Comparison of ENCODE assay signal across 1 cellular context in genomic region chr12:116196752-116197718, GRCh38.
TF ChIP-seq lines count a peak whose summit lies in the region.

No MANE protein-coding gene starts in this region.

TF ChIP-seq in K562, 482 proteins besides CTCF, POLR2A, EP300 and RAD21 (continued from another document):
- TF ChIP-seq MLLT1 (IDR thresholded peaks at IDR 0.05) (peak; percentile 70 to 73; a peak in 3 of 4 replicates), ZNF76 (CRISPR knock-in tag; IDR thresholded peaks at IDR 0.05; ENCODE audit: borderline replicate concordance) (no peak), GTF2F1 (IDR thresholded peaks at IDR 0.05; ENCODE audit: low read depth, low read length) (no peak), NONO (IDR thresholded peaks at IDR 0.05; ENCODE audit: low read depth in 2 of 2, low read length in 1 of 2) (peak in 1 of 2 experiments; percentile 89; a peak in 1 of 4 replicates), COPS2 (conservative IDR thresholded peaks at IDR 0.05) (no peak), TAF9B (IDR thresholded peaks at IDR 0.05; ENCODE audit: partially characterized antibody) (peak; percentile 73), ZNF197 (CRISPR knock-in tag; IDR thresholded peaks at IDR 0.05; ENCODE audit: low read depth) (0 out of 2 replicates have a peak, but pooled peaks have one; percentile 75), REST (CRISPR knock-in tag; IDR thresholded peaks at IDR 0.05; ENCODE audit: low read depth) (no peak), MAFK (IDR thresholded peaks at IDR 0.05; ENCODE audit: low read length) (peak; percentile 30; the same call in 1 of the 2 replicates), NBN (IDR thresholded peaks at IDR 0.05; ENCODE audit: low read depth) (peak; percentile 98), TCF7L2 (IDR thresholded peaks at IDR 0.05; ENCODE audit: low read depth, low read length) (no peak; the same call in 1 of the 2 replicates), SRSF7 (optimal IDR thresholded peaks at IDR 0.05; ENCODE audit: low read depth, low read length) (no peak), MBD2 (IDR thresholded peaks at IDR 0.05; ENCODE audit: borderline replicate concordance, low read depth) (peak; percentile 75), GTF3C2 (IDR thresholded peaks at IDR 0.05; ENCODE audit: borderline replicate concordance, extremely low read depth, insufficient read length) (no peak), RUNX1 (IDR thresholded peaks at IDR 0.05; ENCODE audit: low read depth) (peak; percentile 89; the same call in 1 of the 2 replicates), PBX2 (CRISPR knock-in tag; IDR thresholded peaks at IDR 0.05; ENCODE audit: low read depth) (no peak), PBX2 (tag; conservative IDR thresholded peaks at IDR 0.05; ENCODE audit: low read depth) (peak; percentile 92), ZBTB8A (IDR thresholded peaks at IDR 0.05; ENCODE audit: partially characterized antibody) (no peak), ZNF398 (CRISPR knock-in tag; IDR thresholded peaks at IDR 0.05) (no peak), LEF1 (IDR thresholded peaks at IDR 0.05) (peak; percentile 89), CBFB (CRISPR knock-in tag; IDR thresholded peaks at IDR 0.05) (no peak), ZNF436 (CRISPR knock-in tag; IDR thresholded peaks at IDR 0.05) (no peak), KDM1A (IDR thresholded peaks at IDR 0.05) (peak; percentile 97 to 99), MCM7 (IDR thresholded peaks at IDR 0.05) (no peak), ZBTB9 (CRISPR knock-in tag; IDR thresholded peaks at IDR 0.05) (0 out of 2 replicates have a peak, but pooled peaks have one; percentile 31), TEAD2 (tag; IDR thresholded peaks at IDR 0.05) (no peak), ZNF41 (CRISPR knock-in tag; conservative IDR thresholded peaks at IDR 0.05) (no peak), PCBP2 (IDR thresholded peaks at IDR 0.05; ENCODE audit: low read depth, low read length, poor library complexity, severe bottlenecking) (no peak), EGR1 (conservative IDR thresholded peaks at IDR 0.05) (peak; percentile 57), ZNF3 (CRISPR knock-in tag; IDR thresholded peaks at IDR 0.05) (peak; percentile 98), NFE2 (IDR thresholded peaks at IDR 0.05; ENCODE audit: low read depth) (no peak), HEY1 (CRISPR knock-in tag; IDR thresholded peaks at IDR 0.05; ENCODE audit: borderline replicate concordance) (0 out of 2 replicates have a peak, but pooled peaks have one; percentile 45), RNF2 (IDR thresholded peaks at IDR 0.05) (peak; percentile 88), ARID1B (IDR thresholded peaks at IDR 0.05) (peak; percentile 100), ATF1 (CRISPR knock-in tag; IDR thresholded peaks at IDR 0.05) (no peak), ATF1 (tag; IDR thresholded peaks at IDR 0.05) (peak; percentile 69), KHSRP (IDR thresholded peaks at IDR 0.05) (peak; percentile 87), ZSCAN32 (CRISPR knock-in tag; IDR thresholded peaks at IDR 0.05) (no peak), SMAD4 (CRISPR knock-in tag; conservative IDR thresholded peaks at IDR 0.05) (peak; percentile 93), ZNF217 (CRISPR knock-in tag; IDR thresholded peaks at IDR 0.05) (no peak), CHD2 (IDR thresholded peaks at IDR 0.05; ENCODE audit: low read depth, low read length) (0 out of 2 replicates have a peak, but pooled peaks have one; percentile 27), DIDO1 (tag; IDR thresholded peaks at IDR 0.05; ENCODE audit: low read depth) (peak; percentile 11; the same call in 1 of the 2 replicates), NR2C2 (CRISPR knock-in tag; IDR thresholded peaks at IDR 0.05) (no peak), NR2C2 (tag; IDR thresholded peaks at IDR 0.05) (0 out of 2 replicates have a peak, but pooled peaks have one; percentile 13), SMARCB1 (IDR thresholded peaks at IDR 0.05; ENCODE audit: insufficient read length, low read depth) (peak; percentile 91), BCLAF1 (IDR thresholded peaks at IDR 0.05; ENCODE audit: borderline replicate concordance in 1 of 2, control insufficient read depth in 1 of 2, low read depth in 2 of 2, low read length in 1 of 2) (0 out of 4 replicates have a peak, but pooled peaks of 1 of the 2 experiments have one; percentile 78), IRF1 (CRISPR knock-in tag; IDR thresholded peaks at IDR 0.05; ENCODE audit: borderline replicate concordance) (no peak), MEIS2 (IDR thresholded peaks at IDR 0.05; ENCODE audit: partially characterized antibody) (peak; percentile 94), KLF16 (IDR thresholded peaks at IDR 0.05) (peak; percentile 98)
TF ChIP-seq in K562: peak in this region for 156.
